10 cellular contexts compared by ENCODE assay signal in the genomic region with DNA sequence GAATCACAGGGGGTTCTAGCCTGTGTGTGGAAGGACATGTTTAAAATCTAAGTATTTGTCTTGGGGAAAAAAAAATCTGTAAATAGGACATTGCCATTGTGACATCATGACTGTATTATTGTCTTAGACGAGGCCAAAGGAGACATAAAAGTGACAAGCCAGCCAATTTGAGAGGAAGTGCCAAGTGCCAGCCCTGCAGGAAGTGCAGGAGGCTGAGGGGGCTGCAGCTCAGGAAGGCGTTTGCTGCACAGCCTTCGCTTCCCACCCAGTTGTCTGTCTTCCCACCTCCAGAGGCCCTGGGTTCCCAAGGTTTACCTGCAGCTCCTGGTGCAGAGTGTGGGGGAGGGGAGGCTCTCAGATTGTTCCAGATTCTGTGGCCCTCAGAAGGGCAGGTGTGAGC. TPM values are rescaled to one million over a fixed set of nuclear protein-coding genes. Genes with fewer than 3 reads are reported as not detected.
DNase-seq lines count a peak whose midpoint lies in the region; ATAC-seq and TF ChIP-seq lines count a peak whose summit lies in the region.
"Had no signal": no experiment of that assay in that cellular context is flagged by ENCODE, and none has a peak within 500 bp of the region (broad histone marks: within the 10 kb centered on the region; RNA-seq: fewer than 3 reads in every experiment).

No MANE protein-coding gene starts in this region.

- peaks cover 8% of the 10 kb centered on the region for H3K79me1 ChIP-seq in trophoblast cell (ENCODE audit: low read length)

- TF ChIP-seq CTCF in DND-41 (IDR thresholded peaks at IDR 0.05; ENCODE audit: borderline replicate concordance, extremely low read depth, low read length, poor library complexity, severe bottlenecking) (no peak), Loucy (conservative IDR thresholded peaks at IDR 0.05; ENCODE audit: low read length) (no peak), prostate gland (IDR thresholded peaks at IDR 0.05) (no peak)

- H3K27me3 Mint-ChIP-seq in activated T-cell treated with anti-CD3 and anti-CD28 coated beads, Interleukin-2, amount 50 U/mL, for 24 hours = no peaks in the 10 kb centered on the region
- H3K27me3 Mint-ChIP-seq in naive thymus-derived CD4-positive, alpha-beta T cell = no peaks in the 10 kb centered on the region

- H3K9me3 Mint-ChIP-seq in activated T-cell treated with anti-CD3 and anti-CD28 coated beads, Interleukin-2, amount 50 U/mL, for 24 hours = peaks cover 3% of the 10 kb centered on the region
- H3K9me3 Mint-ChIP-seq in naive thymus-derived CD4-positive, alpha-beta T cell = no peaks in the 10 kb centered on the region

- H3K79me2 ChIP-seq in DND-41 (ENCODE audit: insufficient read depth, low read length) (no peaks in the 10 kb centered on the region), Loucy (ENCODE audit: insufficient read depth, low read length) (peaks cover 62% of the 10 kb centered on the region), trophoblast cell (ENCODE audit: control insufficient read depth, insufficient read depth, low read length, poor library complexity) (no peaks in the 10 kb centered on the region)

- peaks cover 45% of the 10 kb centered on the region for H3K36me3 Mint-ChIP-seq in activated T-cell treated with anti-CD3 and anti-CD28 coated beads, Interleukin-2, amount 50 U/mL, for 24 hours (ENCODE audit: low read depth)
- peaks cover 0 to 17% (median 3%) of the 10 kb centered on the region in 5 donors for H3K36me3 Mint-ChIP-seq in naive thymus-derived CD4-positive, alpha-beta T cell

- no peak overlapping the region for H4K8ac ChIP-seq in trophoblast cell (ENCODE audit: low read depth, low read length)

- WGBS in trophoblast cell (ENCODE audit: extremely low coverage, insufficient coverage, insufficient read length) = no CpG with 5 or more reads among the region's 3 CpGs
- WGBS in prostate gland = 62% methylated on average over 3 of the region's 3 CpGs

- peak overlapping the region; percentile 81 for H3K27ac ChIP-seq in DND-41 (ENCODE audit: low read length)
- H3K27ac ChIP-seq in naive thymus-derived CD4-positive, alpha-beta T cell (ENCODE audit: low read depth, low read length) = peak overlapping the region; percentile 85
- no peak overlapping the region for H3K27ac ChIP-seq in trophoblast cell (ENCODE audit: low read depth, low read length)
- no peak overlapping the region for H3K27ac ChIP-seq in prostate gland

- H3K27ac Mint-ChIP-seq in activated T-cell treated with anti-CD3 and anti-CD28 coated beads, Interleukin-2, amount 50 U/mL, for 24 hours = peak overlapping the region; percentile 98
- H3K27ac Mint-ChIP-seq in naive thymus-derived CD4-positive, alpha-beta T cell = peak overlapping the region; percentile 77 to 99 (median 97)

- no peak overlapping the region for H2BK120ac ChIP-seq in trophoblast cell (ENCODE audit: insufficient read depth, low read length, poor library complexity)

- no peak overlapping the region for H3K4ac ChIP-seq in trophoblast cell (ENCODE audit: low read depth, low read length)

- peak overlapping the region; percentile 93 for H3K4me3 Mint-ChIP-seq in activated T-cell treated with anti-CD3 and anti-CD28 coated beads, Interleukin-2, amount 50 U/mL, for 24 hours
- peak overlapping the region; percentile 83 to 98 (median 96) for H3K4me3 Mint-ChIP-seq in naive thymus-derived CD4-positive, alpha-beta T cell

- intact Hi-C loops in naive thymus-derived CD4-positive, alpha-beta T cell (cut with micrococcal nuclease) = loop anchor here (2.0 to 5.0 kb wide), 12 partner anchors 23 to 539 kb away; partner anchors contain the start of genes HEATR3 (in 2 of the 2), NKD1 (in 2 of the 2), BRD7 (in 1 of the 2) and CNEP1R1 (in 1 of the 2)
- intact Hi-C loops in prostate gland (cut with DNase I) = no loop called here

- H2AFZ ChIP-seq in DND-41 (ENCODE audit: low read depth, low read length) (peak overlapping the region; percentile 57; the same call in 1 of the 2 replicates), Loucy (ENCODE audit: low read length) (no peak overlapping the region), trophoblast cell (ENCODE audit: insufficient read depth, low read length, poor library complexity) (no peak overlapping the region)

- H3K14ac ChIP-seq in trophoblast cell (ENCODE audit: low read length) = no peak overlapping the region

- H3K27me3 ChIP-seq in DND-41 (ENCODE audit: insufficient read depth, low read length, poor library complexity) (no peaks in the 10 kb centered on the region), Loucy (ENCODE audit: insufficient read depth, low read length, poor library complexity, severe bottlenecking) (no peaks in the 10 kb centered on the region), trophoblast cell (ENCODE audit: insufficient read depth, low read length) (no peaks in the 10 kb centered on the region), prostate gland (replicated peaks; ENCODE audit: insufficient read depth) (no peaks in the 10 kb centered on the region)
- H3K27me3 ChIP-seq in naive thymus-derived CD4-positive, alpha-beta T cell (ENCODE audit: control insufficient read depth in 2 of 2, insufficient read depth in 2 of 2, low read length in 2 of 2) = no peaks in the 10 kb centered on the region
- H3K27me3 ChIP-seq: gastrocnemius medialis had no signal

- H2BK5ac ChIP-seq in trophoblast cell (ENCODE audit: low read depth, low read length, poor library complexity) = no peak overlapping the region

- no peaks in the 10 kb centered on the region; the same call in 1 of the 2 replicates for H3F3A ChIP-seq in Loucy (ENCODE audit: low read depth)

- no peak overlapping the region for H3K18ac ChIP-seq in trophoblast cell (ENCODE audit: low read length)

- H2AK5ac ChIP-seq in trophoblast cell (ENCODE audit: low read length) = no peak overlapping the region

- TF ChIP-seq POLR2A in prostate gland (IDR thresholded peaks at IDR 0.05) = no peak

- H3K4me2 ChIP-seq in DND-41 (ENCODE audit: insufficient read depth, low read length) (peak overlapping the region; percentile 94), Loucy (ENCODE audit: low read depth, low read length, poor library complexity, severe bottlenecking) (peak overlapping the region; percentile 97), trophoblast cell (ENCODE audit: low read length) (no peak overlapping the region)

- H4K20me1 ChIP-seq in DND-41 (ENCODE audit: insufficient read depth, low read length) (no peaks in the 10 kb centered on the region), Loucy (ENCODE audit: insufficient read depth, low read length, poor library complexity, severe bottlenecking) (no peaks in the 10 kb centered on the region)

- H3K36me3 ChIP-seq in DND-41 (ENCODE audit: insufficient read depth, low read length) = no peaks in the 10 kb centered on the region
- H3K36me3 ChIP-seq in Loucy (ENCODE audit: insufficient read depth, low read length) = no peaks in the 10 kb centered on the region
- peaks cover 0 to 17% (median 0%) of the 10 kb centered on the region in 3 experiments for H3K36me3 ChIP-seq in naive thymus-derived CD4-positive, alpha-beta T cell (ENCODE audit: control insufficient read depth in 2 of 3, insufficient read depth in 3 of 3, low read length in 3 of 3)
- no peaks in the 10 kb centered on the region for H3K36me3 ChIP-seq in trophoblast cell (ENCODE audit: control insufficient read depth in 1 of 2, insufficient read depth in 2 of 2, low read length in 2 of 2)
- no peaks in the 10 kb centered on the region for H3K36me3 ChIP-seq in prostate gland
- H3K36me3 ChIP-seq: gastrocnemius medialis had no signal

- ATAC-seq in DND-41 (ENCODE audit: insufficient read depth, low read depth) = 0 out of 3 replicates have a peak, but pooled peaks have one; percentile 18
- ATAC-seq in naive thymus-derived CD4-positive, alpha-beta T cell = peak; percentile 20
- ATAC-seq: gastrocnemius medialis had no signal

- peak overlapping the region; percentile 60 for H3K9ac ChIP-seq in DND-41 (ENCODE audit: low read depth, low read length)
- H3K9ac ChIP-seq in Loucy (ENCODE audit: low read depth, low read length, poor library complexity, severe bottlenecking) = peak overlapping the region; percentile 98
- H3K9ac ChIP-seq in trophoblast cell (ENCODE audit: low read length) = no peak overlapping the region

- CTCF ChIA-PET in naive thymus-derived CD4-positive, alpha-beta T cell (lab: Charles Lee) = interaction anchor here (1.0 to 2.8 kb wide), 8 partner anchors 7 to 539 kb away, joined by 3 to 26 read pairs (median 6); no protein-coding TSS in a partner anchor

- H4K12ac ChIP-seq in trophoblast cell (ENCODE audit: low read depth, low read length) = no peak overlapping the region

- peak overlapping the region in 1 of 2 experiments; percentile 67; a peak in 2 of 4 replicates for H3K4me3 ChIP-seq in DND-41 (ENCODE audit: low read depth in 1 of 2, low read length in 2 of 2)
- H3K4me3 ChIP-seq in Loucy (ENCODE audit: low read length, poor library complexity, severe bottlenecking) = peak overlapping the region; percentile 97
- peak overlapping the region; percentile 87 for H3K4me3 ChIP-seq in naive thymus-derived CD4-positive, alpha-beta T cell (ENCODE audit: low read length)
- no peak overlapping the region for H3K4me3 ChIP-seq in trophoblast cell (ENCODE audit: low read depth, low read length)
- H3K4me3 ChIP-seq in prostate gland = no peak overlapping the region

- POLR2A ChIA-PET in naive thymus-derived CD4-positive, alpha-beta T cell (lab: Charles Lee) = interaction anchor here (0.7 to 19.1 kb wide), 9 partner anchors 12 to 477 kb away, joined by 3 to 257 read pairs (median 7); no protein-coding TSS in a partner anchor

- no peak overlapping the region for H2BK12ac ChIP-seq in trophoblast cell (ENCODE audit: low read length)

- H3K4me1 ChIP-seq in DND-41 (ENCODE audit: insufficient read depth, low read length) (peaks cover 32% of the 10 kb centered on the region), Loucy (ENCODE audit: insufficient read depth, low read length, poor library complexity, severe bottlenecking) (peaks cover 65% of the 10 kb centered on the region), trophoblast cell (ENCODE audit: control insufficient read depth in 1 of 2, insufficient read depth in 2 of 2, low read length in 2 of 2) (peaks cover 15 to 16% of the 10 kb centered on the region in 2 experiments), prostate gland (replicated peaks) (no peaks in the 10 kb centered on the region)
- peaks cover 52 to 58% of the 10 kb centered on the region in 2 donors for H3K4me1 ChIP-seq in naive thymus-derived CD4-positive, alpha-beta T cell (ENCODE audit: control insufficient read depth in 2 of 2, insufficient read depth in 2 of 2, low read length in 2 of 2)

- H3K4me1 Mint-ChIP-seq in activated T-cell treated with anti-CD3 and anti-CD28 coated beads, Interleukin-2, amount 50 U/mL, for 24 hours (ENCODE audit: low read depth) = peaks cover 87% of the 10 kb centered on the region
- peaks cover 66 to 83% (median 71%) of the 10 kb centered on the region in 7 donors for H3K4me1 Mint-ChIP-seq in naive thymus-derived CD4-positive, alpha-beta T cell

- H3K23ac ChIP-seq in trophoblast cell (ENCODE audit: low read length) = no peak overlapping the region

- H4K91ac ChIP-seq in trophoblast cell (ENCODE audit: low read depth, low read length) = no peak overlapping the region

- H3K9me3 ChIP-seq in DND-41 (ENCODE audit: insufficient read depth, low read length, severe bottlenecking) (no peaks in the 10 kb centered on the region), Loucy (ENCODE audit: insufficient read depth, low read depth, low read length) (no peaks in the 10 kb centered on the region), trophoblast cell (ENCODE audit: insufficient read depth, low read depth, low read length) (no peaks in the 10 kb centered on the region), prostate gland (no peaks in the 10 kb centered on the region)
- no peaks in the 10 kb centered on the region for H3K9me3 ChIP-seq in naive thymus-derived CD4-positive, alpha-beta T cell (ENCODE audit: control insufficient read depth in 2 of 3, low read length in 3 of 3)
- H3K9me3 ChIP-seq: gastrocnemius medialis had no signal

- no peaks in the 10 kb centered on the region for H3K9me2 ChIP-seq in Loucy (replicated peaks; ENCODE audit: low read depth, low read length)

- DNase-seq in DND-41 = peak; percentile 53
- DNase-seq in activated T-cell treated with anti-CD3 and anti-CD28 coated beads, Interleukin-2, amount 50 U/mL, for 24 hours = peak; percentile 50
- peak in 2 of 9 donors; percentile 35 to 37 for DNase-seq in naive thymus-derived CD4-positive, alpha-beta T cell
- DNase-seq in trophoblast cell = no peak
- no peak for DNase-seq in NCI-H526 treated with DMSO at 0.1 percent for 48 hours (lab: John Stamatoyannopoulos, UW)
- no peak for DNase-seq in SHP77 treated with DMSO at 0.1 percent for 48 hours (lab: John Stamatoyannopoulos, UW)
- DNase-seq in prostate gland (ENCODE audit: low spot score) = no peak
- DNase-seq: anterior cingulate cortex, gastrocnemius medialis had no signal

RNA-seq across cellular contexts. Expression of gene ADCY7, which starts 1.3 kb away (rescaled TPM):
- total RNA-seq in naive thymus-derived CD4-positive, alpha-beta T cell = 100 to 1,000 TPM; 179 to 326 (median 208) TPM
- polyA plus RNA-seq in naive thymus-derived CD4-positive, alpha-beta T cell = 10 to 100 TPM; 62.6 to 85.7 TPM
- polyA plus RNA-seq in trophoblast cell (2013) = 5.7 and 6.0 TPM in 2 replicates
- 10 to 100 TPM in 1 of 2 donors, 1 to 10 TPM in 1; 2.0 to 10.9 TPM for total RNA-seq in prostate gland

Comparison
In these comparisons a context has a peak if more than half of its experiments do, and no peak if none do; other contexts are left out.
1. DNase-seq: peak in DND-41 (single experiment) and activated T-cell treated with anti-CD3 and anti-CD28 coated beads, Interleukin-2, amount 50 U/mL, for 24 hours (single experiment); none in trophoblast cell (0 of 2), NCI-H526 treated with DMSO at 0.1 percent for 48 hours (single experiment), SHP77 treated with DMSO at 0.1 percent for 48 hours (single experiment) and prostate gland (single experiment).
2. H3K27ac ChIP-seq: peak in DND-41 (single experiment) and naive thymus-derived CD4-positive, alpha-beta T cell (single experiment); none in trophoblast cell (single experiment) and prostate gland (0 of 2).
3. H3K4me3 ChIP-seq: peak in Loucy (single experiment) and naive thymus-derived CD4-positive, alpha-beta T cell (single experiment); none in trophoblast cell (single experiment) and prostate gland (0 of 2).
4. RNA of gene ADCY7, which starts 1.3 kb away (total RNA-seq): 179 to 326 TPM in naive thymus-derived CD4-positive, alpha-beta T cell; 2.0 to 10.9 TPM in prostate gland; every median in the first group is over 10 times any median in the second.